ENCODE assay signal across 8 cellular contexts in genomic region chr1:214551052-214551435, GRCh38. TPM values are rescaled to one million over a fixed set of nuclear protein-coding genes. Genes with fewer than 3 reads are reported as not detected.
A peak's percentile ranks its signal among the peaks of the same experiment; 100 is the strongest.
DNase-seq lines count a peak whose midpoint lies in the region; ATAC-seq and TF ChIP-seq lines count a peak whose summit lies in the region.

No MANE protein-coding gene starts in this region.

- H3K27me3 ChIP-seq in Peyer's patch = no peaks in the 10 kb centered on the region
- peaks cover 0 to 6% of the 10 kb centered on the region in 2 donors for H3K27me3 ChIP-seq in naive thymus-derived CD4-positive, alpha-beta T cell (ENCODE audit: control insufficient read depth in 2 of 2, insufficient read depth in 2 of 2, low read length in 2 of 2)

- peaks cover 16% of the 10 kb centered on the region for H3K27me3 Mint-ChIP-seq in endothelial cell (ENCODE audit: unreplicated experiment)
- H3K27me3 Mint-ChIP-seq in naive thymus-derived CD4-positive, alpha-beta T cell = peaks cover 51 to 76% (median 55%) of the 10 kb centered on the region in 5 donors

- peaks cover 45% of the 10 kb centered on the region for H3K4me1 Mint-ChIP-seq in endothelial cell (ENCODE audit: unreplicated experiment)
- peaks cover 0 to 15% (median 5%) of the 10 kb centered on the region in 7 donors for H3K4me1 Mint-ChIP-seq in naive thymus-derived CD4-positive, alpha-beta T cell

- H3K9me3 Mint-ChIP-seq in endothelial cell (ENCODE audit: unreplicated experiment) = no peaks in the 10 kb centered on the region
- peaks cover 0 to 2% (median 0%) of the 10 kb centered on the region in 11 donors for H3K9me3 Mint-ChIP-seq in naive thymus-derived CD4-positive, alpha-beta T cell

- peak overlapping the region; percentile 64 to 96 (median 75) for H3K27ac ChIP-seq in Peyer's patch
- no peak overlapping the region for H3K27ac ChIP-seq in naive thymus-derived CD4-positive, alpha-beta T cell (ENCODE audit: low read depth, low read length)

- CTCF ChIA-PET in naive thymus-derived CD4-positive, alpha-beta T cell (lab: Charles Lee) = no interaction called here

- intact Hi-C loops in naive thymus-derived CD4-positive, alpha-beta T cell (cut with micrococcal nuclease) = loop anchor here in 1 of 2 donors (5.0 kb wide), 1 partner anchor 109 kb away; no protein-coding TSS in a partner anchor

- TF ChIP-seq CTCF in Peyer's patch (IDR thresholded peaks at IDR 0.05) (no peak), endothelial cell (IDR thresholded peaks at IDR 0.05; ENCODE audit: unreplicated experiment) (no peak)

- ATAC-seq in naive thymus-derived CD4-positive, alpha-beta T cell = no peak
- no peak for ATAC-seq in GM21360 (IDR thresholded peaks at IDR 0.05; ENCODE audit: unreplicated experiment)

- POLR2A ChIA-PET in naive thymus-derived CD4-positive, alpha-beta T cell (lab: Charles Lee) = no interaction called here

- H3K4me3 Mint-ChIP-seq in endothelial cell (ENCODE audit: unreplicated experiment) = peak overlapping the region; percentile 95
- peak overlapping the region in 9 of 10 donors; percentile 36 to 86 (median 72) for H3K4me3 Mint-ChIP-seq in naive thymus-derived CD4-positive, alpha-beta T cell

- peak; percentile 54 for DNase-seq in NCI-H2227 (lab: John Stamatoyannopoulos, UW; ENCODE audit: unreplicated experiment)
- DNase-seq in NCI-H2227 treated with DMSO at 0.1 percent for 48 hours (lab: John Stamatoyannopoulos, UW) = no peak
- DNase-seq in Peyer's patch = peak in 1 of 3 donors; percentile 67
- DNase-seq in endothelial cell (ENCODE audit: low spot score) = no peak
- peak in 1 of 9 donors; percentile 43 for DNase-seq in naive thymus-derived CD4-positive, alpha-beta T cell
- DNase-seq in NCI-H2081 treated with DMSO at 0.1 percent for 48 hours (lab: John Stamatoyannopoulos, UW) = no peak
- DNase-seq in dedifferentiated amniotic fluid mesenchymal stem cell (ENCODE audit: extremely low spot score) = no peak

- H3K4me3 ChIP-seq in Peyer's patch = peak overlapping the region; percentile 32 to 65 (median 50)
- H3K4me3 ChIP-seq in naive thymus-derived CD4-positive, alpha-beta T cell (ENCODE audit: low read length) = no peak overlapping the region

- peaks cover 0 to 5% (median 0%) of the 10 kb centered on the region in 4 donors for H3K4me1 ChIP-seq in Peyer's patch
- H3K4me1 ChIP-seq in naive thymus-derived CD4-positive, alpha-beta T cell (ENCODE audit: control insufficient read depth in 2 of 2, insufficient read depth in 2 of 2, low read length in 2 of 2) = no peaks in the 10 kb centered on the region

- no peaks in the 10 kb centered on the region for H3K36me3 Mint-ChIP-seq in endothelial cell (ENCODE audit: low read depth, unreplicated experiment)
- no peaks in the 10 kb centered on the region for H3K36me3 Mint-ChIP-seq in naive thymus-derived CD4-positive, alpha-beta T cell

- peak overlapping the region; percentile 87 for H3K27ac Mint-ChIP-seq in endothelial cell (ENCODE audit: unreplicated experiment)
- H3K27ac Mint-ChIP-seq in naive thymus-derived CD4-positive, alpha-beta T cell = peak overlapping the region in 1 of 9 donors; percentile 73

- no peaks in the 10 kb centered on the region for H3K36me3 ChIP-seq in Peyer's patch
- no peaks in the 10 kb centered on the region for H3K36me3 ChIP-seq in naive thymus-derived CD4-positive, alpha-beta T cell (ENCODE audit: control insufficient read depth in 2 of 3, insufficient read depth in 3 of 3, low read length in 3 of 3)

- TF ChIP-seq POLR2A in Peyer's patch (IDR thresholded peaks at IDR 0.05) = no peak

- no peaks in the 10 kb centered on the region for H3K9me3 ChIP-seq in Peyer's patch
- H3K9me3 ChIP-seq in naive thymus-derived CD4-positive, alpha-beta T cell (ENCODE audit: control insufficient read depth in 2 of 3, low read length in 3 of 3) = no peaks in the 10 kb centered on the region

RNA-seq across cellular contexts. Expression of gene PTPN14, which starts 0.4 kb away (rescaled TPM):
- 1 to 10 TPM; 1.9 to 6.6 (median 4.2) TPM for total RNA-seq in Peyer's patch
- 46.3 TPM for total RNA-seq in endothelial cell (ENCODE audit: unreplicated experiment)
- total RNA-seq in naive thymus-derived CD4-positive, alpha-beta T cell = 1 to 10 TPM in 1 of 5 experiments, under 1 TPM in 4; 0.03 to 5.8 (median 0.07) TPM
- under 1 TPM in 1 of 2 donors, not detected in 1; 0.06 TPM for polyA plus RNA-seq in naive thymus-derived CD4-positive, alpha-beta T cell

RNA-seq across cellular contexts. Expression of gene CENPF, which starts 52.0 kb away (rescaled TPM):
- total RNA-seq in Peyer's patch = 10 to 100 TPM in 1 of 4 donors, 1 to 10 TPM in 3; 6.1 to 23.9 (median 8.0) TPM
- total RNA-seq in endothelial cell (ENCODE audit: unreplicated experiment) = 20.8 TPM
- total RNA-seq in naive thymus-derived CD4-positive, alpha-beta T cell = 10 to 100 TPM in 1 of 5 experiments, 1 to 10 TPM in 4; 2.1 to 79.9 (median 4.1) TPM
- 1 to 10 TPM in 1 of 2 donors, under 1 TPM in 1; 0.83 to 2.3 TPM for polyA plus RNA-seq in naive thymus-derived CD4-positive, alpha-beta T cell
